ENCODE assay signal across 25 cellular contexts in the genomic region with DNA sequence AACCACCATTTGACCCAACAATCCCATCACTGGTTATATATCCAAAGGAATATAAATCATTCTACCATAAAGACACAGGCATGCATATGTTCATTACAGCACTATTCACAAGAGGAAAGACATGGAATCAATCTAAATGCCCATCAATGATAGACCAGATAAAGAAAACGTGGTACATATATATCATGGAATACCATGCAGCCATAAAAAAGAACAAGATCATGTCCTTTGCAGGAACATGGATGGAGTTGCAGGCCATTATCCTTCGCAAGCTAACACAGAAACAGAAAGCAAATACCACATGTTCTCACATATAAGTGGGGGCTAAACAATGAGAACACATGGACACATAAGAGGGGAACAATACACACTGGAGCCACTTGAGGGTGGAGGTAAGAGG.
"Had no signal": no experiment of that assay in that cellular context is flagged by ENCODE, and none has a peak within 500 bp of the region (broad histone marks: within the 10 kb centered on the region; RNA-seq: fewer than 3 reads in every experiment).

No MANE protein-coding gene starts in this region.

- H3K9me3 ChIP-seq: ovary, psoas muscle, right lobe of liver, sigmoid colon, stomach, thoracic aorta, thyroid gland, tibial nerve, upper lobe of left lung, vagina had no signal

- H3K9ac ChIP-seq: neural progenitor cell, parathyroid adenoma had no signal

- H3K36me3 ChIP-seq: ovary, thyroid gland had no signal

- H3K27me3 ChIP-seq: neural progenitor cell, ovary, right lobe of liver, sigmoid colon, stomach, thyroid gland, tibial nerve, upper lobe of left lung, vagina had no signal

- H3K27ac ChIP-seq: neural progenitor cell, ovary, parathyroid adenoma, psoas muscle, right lobe of liver, sigmoid colon, stomach, thoracic aorta, thyroid gland, tibial nerve, upper lobe of left lung, vagina had no signal

- H2AFZ ChIP-seq: neural progenitor cell, parathyroid adenoma had no signal

- H3K4me2 ChIP-seq: neural progenitor cell had no signal

- DNase-seq: natural killer cell; occipital lobe; ovary; posterior cingulate gyrus; psoas muscle; right cardiac atrium; right lobe of liver; sigmoid colon; small intestine; stimulated activated CD4-positive, alpha-beta T cell treated with anti-CD3 and anti-CD28 coated beads, Interleukin-15, amount 100 ng/mL, for 24 hours; stimulated activated CD4-positive, alpha-beta T cell treated with anti-CD3 and anti-CD28 coated beads, Interleukin-2, amount 100 ng/mL, for 24 hours; stimulated activated CD4-positive, alpha-beta T cell treated with anti-CD3 and anti-CD28 coated beads, Interleukin-2, amount 100 ng/mL, for 48 hours; stimulated activated CD4-positive, alpha-beta T cell treated with anti-CD3 and anti-CD28 coated beads, Interleukin-4, amount 100 ng/mL, for 24 hours; stimulated activated naive B cell treated with anti-CD40 and anti-IgM and Interleukin-4, amounts not matched to agents 10 μg/mL and 1 μg/mL and 100 μg/mL, for 72 hours; stimulated activated naive CD4-positive, alpha-beta T cell treated with Interleukin-2 at 50 U/mL for 16 hours; stomach; thyroid gland; trophoblast cell had no signal

- ATAC-seq: natural killer cell; psoas muscle; right cardiac atrium; right lobe of liver; stimulated activated effector memory CD8-positive, alpha-beta T cell treated with anti-CD3 and anti-CD28 coated beads, Interleukin-12 subunit alpha, Interleukin-12 subunit beta, amount 100 ng/mL, for 72 hours; stimulated activated naive B cell treated with anti-CD40 and anti-IgM and Interleukin-4, amounts not matched to agents 10 μg/mL and 1 μg/mL and 100 μg/mL, for 72 hours had no signal

- H3K4me3 ChIP-seq: neural progenitor cell, ovary, psoas muscle, right lobe of liver, sigmoid colon, stomach, thoracic aorta, thyroid gland, tibial nerve, upper lobe of left lung, vagina had no signal

- H3K4me1 ChIP-seq: neural progenitor cell, psoas muscle, right lobe of liver, sigmoid colon, stomach, thyroid gland, vagina had no signal
